10 cellular contexts compared by ENCODE assay signal in genomic region chr5:60810438-60811085, GRCh38. TPM values are rescaled to one million over a fixed set of nuclear protein-coding genes. Genes with fewer than 3 reads are reported as not detected.
DNase-seq lines count a peak whose midpoint lies in the region; ATAC-seq, FAIRE-seq and TF ChIP-seq lines count a peak whose summit lies in the region.
"Had no signal": no experiment of that assay in that cellular context is flagged by ENCODE, and none has a peak within 500 bp of the region (broad histone marks: within the 10 kb centered on the region; RNA-seq: fewer than 3 reads in every experiment).

No MANE protein-coding gene starts in this region.

- POLR2A ChIA-PET in WTC11 (lab: Charles Lee), result no interaction called here

- no peak overlapping the region for H3K27ac ChIP-seq in astrocyte (ENCODE audit: low read depth, low read length)
- H3K27ac ChIP-seq: SJSA1 had no signal

- peak; percentile 74 for ATAC-seq in GM19372 (IDR thresholded peaks at IDR 0.05; ENCODE audit: low read depth, unreplicated experiment)
- peak; percentile 74 for ATAC-seq in HG03066 (IDR thresholded peaks at IDR 0.05; ENCODE audit: low read depth, unreplicated experiment)
- ATAC-seq in WTC11, result no peak

- no peaks in the 10 kb centered on the region for H3K9me3 Mint-ChIP-seq in astrocyte (ENCODE audit: unreplicated experiment)
- 0 out of 2 replicates have a peak, but pooled peaks cover 3% of the 10 kb centered on the region for H3K9me3 Mint-ChIP-seq in WTC11

- peak overlapping the region; percentile 18 for H3K4me2 ChIP-seq in astrocyte (ENCODE audit: low read length)

- H3K36me3 Mint-ChIP-seq in astrocyte (ENCODE audit: low read depth, unreplicated experiment) (no peaks in the 10 kb centered on the region), WTC11 (no peaks in the 10 kb centered on the region)

- H3K4me1 ChIP-seq in astrocyte (ENCODE audit: insufficient read depth, low read length), result no peaks in the 10 kb centered on the region

- no peaks in the 10 kb centered on the region for H3K27me3 ChIP-seq in astrocyte (ENCODE audit: insufficient read depth, low read length)
- H3K27me3 ChIP-seq: SJSA1 had no signal

- no peak for TF ChIP-seq CTCF in astrocyte (IDR thresholded peaks at IDR 0.05; ENCODE audit: insufficient read depth, low read depth, low read length)
- no peak for TF ChIP-seq CTCF in retinal pigment epithelial cell (conservative IDR thresholded peaks at IDR 0.05; ENCODE audit: low read depth, low read length)
- TF ChIP-seq CTCF in WTC11 (IDR thresholded peaks at IDR 0.05), result no peak
- no peak for TF ChIP-seq CTCF in GM20000 (IDR thresholded peaks at IDR 0.05; ENCODE audit: extremely low read depth, missing control alignments)

- no peaks in the 10 kb centered on the region for H3K9me3 ChIP-seq in astrocyte (ENCODE audit: insufficient read depth, low read depth, low read length)
- H3K9me3 ChIP-seq: SJSA1 had no signal

- no peaks in the 10 kb centered on the region for H4K20me1 ChIP-seq in astrocyte (ENCODE audit: insufficient read depth, low read length)

- H2AFZ ChIP-seq in astrocyte (ENCODE audit: low read depth, low read length), result no peak overlapping the region

- no peaks in the 10 kb centered on the region for H3K36me3 ChIP-seq in astrocyte (ENCODE audit: insufficient read depth, low read length)
- H3K36me3 ChIP-seq: SJSA1 had no signal

- H3K79me2 ChIP-seq in astrocyte (ENCODE audit: insufficient read depth, low read length), result no peaks in the 10 kb centered on the region

- FAIRE-seq in astrocyte (lab: Jason Lieb, UNC), result no peak

- no peak overlapping the region for H3K4me3 ChIP-seq in astrocyte (ENCODE audit: insufficient read depth, low read depth, low read length)
- no peak overlapping the region for H3K4me3 ChIP-seq in retinal pigment epithelial cell (ENCODE audit: low read length)
- H3K4me3 ChIP-seq: SJSA1 had no signal

- no peaks in the 10 kb centered on the region for H3K27me3 Mint-ChIP-seq in astrocyte (ENCODE audit: low read depth, unreplicated experiment)
- no peaks in the 10 kb centered on the region; the same call in 1 of the 2 replicates for H3K27me3 Mint-ChIP-seq in WTC11 (ENCODE audit: low read depth)

- H3K4me3 Mint-ChIP-seq in astrocyte (ENCODE audit: unreplicated experiment) (no peak overlapping the region), WTC11 (no peak overlapping the region)

- CTCF ChIA-PET in WTC11 (lab: Charles Lee), result no interaction called here

- H3K4me1 Mint-ChIP-seq in astrocyte (ENCODE audit: low read depth, unreplicated experiment), result peaks cover 23% of the 10 kb centered on the region
- H3K4me1 Mint-ChIP-seq in WTC11, result peaks cover 24% of the 10 kb centered on the region

- H3K27ac Mint-ChIP-seq in astrocyte (ENCODE audit: unreplicated experiment), result peak overlapping the region; percentile 95
- H3K27ac Mint-ChIP-seq in WTC11, result no peak overlapping the region

- no peak overlapping the region for H3K9ac ChIP-seq in astrocyte (ENCODE audit: low read length)

- peak; percentile 14 for DNase-seq in astrocyte (ENCODE audit: low read depth)
- DNase-seq in retinal pigment epithelial cell (ENCODE audit: low read depth), result peak; percentile 17
- DNase-seq in GOT3 (lab: John Stamatoyannopoulos, UW), result no peak
- no peak for DNase-seq in WTC11 (ENCODE audit: low spot score)
- no peak for DNase-seq in epidermal melanocyte (ENCODE audit: insufficient read length, low spot score)
- DNase-seq in GM20000 (ENCODE audit: low spot score), result no peak
- DNase-seq: effector CD8-positive, alpha-beta T cell had no signal

TF ChIP-seq in WTC11, 78 proteins besides CTCF, POLR2A, EP300 and RAD21 (continues in another document):
- TF ChIP-seq ZNF416 (CRISPR knock-in tag; IDR thresholded peaks at IDR 0.05) (no peak), HMGA2 (CRISPR knock-in tag; IDR thresholded peaks at IDR 0.05) (no peak), CREM (CRISPR knock-in tag; IDR thresholded peaks at IDR 0.05) (no peak), FOXP1 (CRISPR knock-in tag; IDR thresholded peaks at IDR 0.05; ENCODE audit: borderline replicate concordance) (no peak), ZBTB21 (CRISPR knock-in tag; IDR thresholded peaks at IDR 0.05; ENCODE audit: borderline replicate concordance) (no peak), ZNF425 (CRISPR knock-in tag; conservative IDR thresholded peaks at IDR 0.05) (no peak), ZNF281 (CRISPR knock-in tag; IDR thresholded peaks at IDR 0.05) (no peak), ATF6 (CRISPR knock-in tag; IDR thresholded peaks at IDR 0.05) (no peak), ARID4B (CRISPR knock-in tag; IDR thresholded peaks at IDR 0.05; ENCODE audit: borderline replicate concordance) (no peak)

RNA-seq across cellular contexts. Expression of gene ELOVL7, which starts 33.5 kb away (rescaled TPM):
- 0.72 and 1.0 TPM in 2 replicates for total RNA-seq in astrocyte
- total RNA-seq in WTC11 (2021), result 7.1 to 8.5 TPM (median 7.8 TPM) in 3 replicates

Comparison
In these comparisons a context has a peak if more than half of its experiments do, and no peak if none do; other contexts are left out.
1. DNase-seq: peak in astrocyte (single experiment) and retinal pigment epithelial cell (single experiment); none in GOT3 (single experiment), WTC11 (single experiment), epidermal melanocyte (single experiment) and GM20000 (single experiment).